In the genomic region with DNA sequence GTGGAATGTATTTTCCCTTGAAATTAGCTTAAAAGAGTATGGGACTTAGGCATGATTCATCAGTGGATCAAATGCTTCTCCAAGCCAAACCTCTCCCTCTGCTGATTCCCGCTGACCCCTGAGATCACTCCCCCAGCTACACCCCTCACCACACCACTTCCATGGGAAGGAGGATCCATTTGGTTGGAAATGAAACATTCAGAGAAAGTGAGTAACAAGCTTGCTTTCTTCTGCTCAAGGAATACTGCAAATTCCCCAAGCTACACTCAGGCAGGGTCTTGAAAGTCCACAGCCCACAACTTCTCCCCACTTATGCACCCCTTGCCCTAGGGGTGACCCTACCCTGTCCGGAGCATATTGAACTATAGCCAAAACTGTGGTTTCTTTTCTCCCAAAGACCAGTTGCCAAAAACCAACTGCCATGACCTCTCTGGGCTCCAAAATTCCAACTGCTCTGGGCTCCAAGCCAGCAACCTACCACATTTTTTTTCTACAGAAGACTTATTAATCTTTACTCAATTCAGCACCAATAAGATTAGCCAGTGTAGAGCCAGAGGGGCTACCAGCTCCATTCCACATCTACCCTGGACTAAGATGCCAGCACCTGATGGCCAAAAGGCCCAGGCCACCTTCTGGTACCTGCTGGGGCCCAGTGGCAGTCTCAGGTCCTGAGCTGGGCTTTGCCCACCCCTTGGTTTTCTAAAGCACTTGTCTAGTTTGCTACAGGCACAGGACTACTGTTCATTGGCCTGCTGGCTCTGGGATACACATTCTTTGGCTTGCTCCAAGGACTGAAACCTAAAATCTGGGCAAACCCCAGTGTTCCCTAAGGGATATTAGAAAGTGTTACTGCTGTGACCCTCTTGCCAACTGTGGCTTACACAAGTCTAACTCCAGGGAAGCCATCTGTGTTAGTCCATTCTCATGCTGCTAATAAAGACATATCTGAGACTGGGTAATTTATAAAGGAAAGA, we compare ENCODE assay signal across 9 cellular contexts.
A peak's percentile ranks its signal among the peaks of the same experiment; 100 is the strongest.
DNase-seq lines count a peak whose midpoint lies in the region; TF ChIP-seq lines count a peak whose summit lies in the region.
"Had no signal": no experiment of that assay in that cellular context is flagged by ENCODE, and none has a peak within 500 bp of the region (broad histone marks: within the 10 kb centered on the region; RNA-seq: fewer than 3 reads in every experiment).

No MANE protein-coding gene starts in this region.

- intact Hi-C loops in stomach (cut with DNase I; ENCODE audit: low total_unique reads): loop anchor here (10.0 kb wide), 1 partner anchor 92 kb away; no protein-coding TSS in a partner anchor

- TF ChIP-seq CTCF in astrocyte of the cerebellum (IDR thresholded peaks at IDR 0.05; ENCODE audit: low read depth, low read length, missing control alignments) (no peak), stomach (IDR thresholded peaks at IDR 0.05) (no peak)

- H3K4me1 ChIP-seq in iPS-20b (ENCODE audit: insufficient read depth, low read length): peaks cover 50% of the 10 kb centered on the region
- peaks cover 45 to 70% (median 62%) of the 10 kb centered on the region in 4 donors for H3K4me1 ChIP-seq in stomach

- H3K9me3 ChIP-seq in iPS-20b (ENCODE audit: insufficient read depth, low read depth, low read length) (no peaks in the 10 kb centered on the region), stomach (no peaks in the 10 kb centered on the region)

- WGBS in stomach, 5 donors: 25 to 56% (median 42%) methylated on average over 2 of the region's 2 CpGs

- no peaks in the 10 kb centered on the region for H3K27me3 ChIP-seq in iPS-20b (ENCODE audit: insufficient read depth, low read length)
- H3K27me3 ChIP-seq in stomach: no peaks in the 10 kb centered on the region

- peak overlapping the region; percentile 62 for H3K27ac ChIP-seq in iPS-20b (ENCODE audit: low read length)
- peak overlapping the region in 3 of 5 donors; percentile 9 to 64 (median 52) for H3K27ac ChIP-seq in stomach

- DNase-seq in HS-5 (ENCODE audit: low read depth): peak; percentile 74
- DNase-seq in astrocyte of the cerebellum (ENCODE audit: low read depth): peak; percentile 90
- DNase-seq in stomach: no peak
- no peak for DNase-seq in activated CD4-positive, alpha-beta T cell treated with anti-CD3 and anti-CD28 coated beads for 4 hours
- no peak for DNase-seq in activated effector memory CD4-positive, alpha-beta T cell treated with Interleukin-2 at 50 U/mL for 16 hours
- DNase-seq in NCI-H1048 (lab: John Stamatoyannopoulos, UW): no peak
- no peak for DNase-seq in NCI-H774 (lab: John Stamatoyannopoulos, UW)
- DNase-seq: activated naive CD4-positive, alpha-beta T cell treated with Interleukin-2 at 50 U/mL for 16 hours had no signal

- H3K4me3 ChIP-seq in astrocyte of the cerebellum (ENCODE audit: low read depth, low read length) (no peak overlapping the region), iPS-20b (ENCODE audit: low read length) (peak overlapping the region; percentile 56; the same call in 1 of the 2 replicates), stomach (no peak overlapping the region)

- H3K9ac ChIP-seq in iPS-20b (ENCODE audit: low read depth, low read length): no peak overlapping the region

- in situ Hi-C loops in astrocyte of the cerebellum (cut with HindIII; ENCODE audit: low sequenced_read_pairs): no loop called here

- no peak for TF ChIP-seq POLR2A in stomach (IDR thresholded peaks at IDR 0.05)

- TF ChIP-seq EP300 in stomach (IDR thresholded peaks at IDR 0.05): no peak

- no peaks in the 10 kb centered on the region for H3K36me3 ChIP-seq in iPS-20b (ENCODE audit: insufficient read depth, low read depth, low read length)
- H3K36me3 ChIP-seq in stomach: no peaks in the 10 kb centered on the region

Comparison
In these comparisons a context has a peak if more than half of its experiments do, and no peak if none do; other contexts are left out.
1. DNase-seq: peak in HS-5 (single experiment) and astrocyte of the cerebellum (single experiment); none in stomach (single experiment), activated CD4-positive, alpha-beta T cell treated with anti-CD3 and anti-CD28 coated beads for 4 hours (0 of 2), activated effector memory CD4-positive, alpha-beta T cell treated with Interleukin-2 at 50 U/mL for 16 hours (single experiment), NCI-H1048 (single experiment) and NCI-H774 (single experiment).